1 cellular context compared by ENCODE assay signal in the genomic region with DNA sequence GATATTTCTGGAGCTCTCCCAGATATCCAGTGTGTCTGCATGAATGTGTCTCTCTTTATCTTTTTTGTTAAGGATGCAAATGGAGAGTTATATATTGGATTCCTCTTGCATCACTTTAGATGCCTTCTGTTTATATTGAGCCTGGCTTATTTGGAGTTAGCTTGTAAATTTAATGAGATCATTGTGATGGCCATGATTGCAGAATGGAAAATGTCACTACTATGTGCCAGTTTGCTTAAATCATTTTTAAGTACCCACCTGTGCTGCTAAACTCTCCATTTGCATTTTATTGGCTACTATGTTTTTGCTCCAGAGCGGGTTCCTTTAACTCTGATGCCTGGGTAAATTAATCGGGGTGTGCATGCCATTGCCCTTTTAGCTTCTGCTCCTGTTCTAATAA.
TF ChIP-seq lines count a peak whose summit lies in the region.

No MANE protein-coding gene starts in this region.

TF ChIP-seq in GM23338, 12 proteins besides CTCF, POLR2A, EP300 and RAD21 (continued from another document):
- TF ChIP-seq, protein P1, sequence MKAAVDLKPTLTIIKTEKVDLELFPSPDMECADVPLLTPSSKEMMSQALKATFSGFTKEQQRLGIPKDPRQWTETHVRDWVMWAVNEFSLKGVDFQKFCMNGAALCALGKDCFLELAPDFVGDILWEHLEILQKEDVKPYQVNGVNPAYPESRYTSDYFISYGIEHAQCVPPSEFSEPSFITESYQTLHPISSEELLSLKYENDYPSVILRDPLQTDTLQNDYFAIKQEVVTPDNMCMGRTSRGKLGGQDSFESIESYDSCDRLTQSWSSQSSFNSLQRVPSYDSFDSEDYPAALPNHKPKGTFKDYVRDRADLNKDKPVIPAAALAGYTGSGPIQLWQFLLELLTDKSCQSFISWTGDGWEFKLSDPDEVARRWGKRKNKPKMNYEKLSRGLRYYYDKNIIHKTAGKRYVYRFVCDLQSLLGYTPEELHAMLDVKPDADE (IDR thresholded peaks at IDR 0.05): no peak
- no peak for TF ChIP-seq POLR2AphosphoS5 (IDR thresholded peaks at IDR 0.05; ENCODE audit: low read depth)
